34 cellular contexts compared by ENCODE assay signal in genomic region chr11:115127790-115128189, GRCh38.
"Had no signal": no experiment of that assay in that cellular context is flagged by ENCODE, and none has a peak within 500 bp of the region (broad histone marks: within the 10 kb centered on the region; RNA-seq: fewer than 3 reads in every experiment).

No MANE protein-coding gene starts in this region.

- ATAC-seq: activated CD8-positive, alpha-beta memory T cell treated with anti-CD3 and anti-CD28 coated beads, Interleukin-2, amount 10 ng/mL, durations not matched to agents 7 days and 5 days; activated CD8-positive, alpha-beta T cell treated with anti-CD3 and anti-CD28 coated beads, Interleukin-2, amount 10 ng/mL, durations not matched to agents 7 days and 5 days; activated naive CD4-positive, alpha-beta T cell treated with anti-CD3 and anti-CD28 coated beads, Interleukin-2, amount 50 U/mL, for 72 hours; body of pancreas had no signal

- H3K27me3 ChIP-seq: body of pancreas, cardiac muscle cell had no signal

- H3K27ac Mint-ChIP-seq: activated B cell treated with CpG ODN at 0.5 μM for 24 hours; activated CD4-positive, alpha-beta memory T cell treated with anti-CD3 and anti-CD28 coated beads, Interleukin-2, amount 10 ng/mL, durations not matched to agents 7 days and 5 days; activated CD4-positive, alpha-beta T cell treated with anti-CD3 and anti-CD28 coated beads, Interleukin-2, amount 10 ng/mL, durations not matched to agents 24 days and 14 days; activated CD8-positive, alpha-beta memory T cell treated with anti-CD3 and anti-CD28 coated beads, Interleukin-2, amount 10 ng/mL, durations not matched to agents 7 days and 5 days; activated CD8-positive, alpha-beta T cell treated with anti-CD3 and anti-CD28 coated beads, Interleukin-2, amount 10 ng/mL, durations not matched to agents 7 days and 5 days; activated naive CD4-positive, alpha-beta T cell treated with anti-CD3 and anti-CD28 coated beads for 36 hours; activated naive CD4-positive, alpha-beta T cell treated with anti-CD3 and anti-CD28 coated beads, Interleukin-2, amount 50 U/mL, for 72 hours; activated naive CD8-positive, alpha-beta T cell treated with anti-CD3 and anti-CD28 coated beads for 36 hours; activated T-cell treated with anti-CD3 and anti-CD28 coated beads, Interleukin-2, amount 50 U/mL, for 24 hours; T-helper 1 cell treated with Interleukin-12 subunit alpha and Interleukin-12 subunit beta and Interleukin-4 antibody, amounts not matched to agents 30 μg/mL and 1 μg/mL, for 36 hours; T-helper 2 cell treated with Interferon-gamma antibody and Interleukin-4, amounts not matched to agents 5 μg/mL and 100 μg/mL, for 36 hours had no signal

- H3K27ac ChIP-seq: adrenal gland, body of pancreas, cardiac muscle cell, VCaP had no signal

- H3K27me3 Mint-ChIP-seq: activated B cell treated with CpG ODN at 0.5 μM for 24 hours; activated CD4-positive, alpha-beta memory T cell treated with anti-CD3 and anti-CD28 coated beads, Interleukin-2, amount 10 ng/mL, durations not matched to agents 7 days and 5 days; activated CD4-positive, alpha-beta T cell treated with anti-CD3 and anti-CD28 coated beads, Interleukin-2, amount 10 ng/mL, durations not matched to agents 24 days and 14 days; activated CD8-positive, alpha-beta memory T cell treated with anti-CD3 and anti-CD28 coated beads, Interleukin-2, amount 10 ng/mL, durations not matched to agents 7 days and 5 days; activated naive CD8-positive, alpha-beta T cell treated with anti-CD3 and anti-CD28 coated beads for 36 hours; central memory CD8-positive, alpha-beta T cell had no signal

- DNase-seq: activated B cell treated with CpG ODN at 0.5 μM for 24 hours; activated CD4-positive, alpha-beta memory T cell treated with anti-CD3 and anti-CD28 coated beads, Interleukin-2, amount 10 ng/mL, durations not matched to agents 7 days and 5 days; activated CD4-positive, alpha-beta T cell treated with anti-CD3 and anti-CD28 coated beads for 4 hours; activated CD4-positive, alpha-beta T cell treated with anti-CD3 and anti-CD28 coated beads, Interleukin-2, amount 10 ng/mL, durations not matched to agents 24 days and 14 days; activated CD4-positive, alpha-beta T cell treated with anti-CD3 and anti-CD28 coated beads, Interleukin-2, amount 50 U/mL, for 1 hour; activated CD4-positive, alpha-beta T cell treated with anti-CD3 and anti-CD28 coated beads, Interleukin-2, amount 50 U/mL, for 4 hours; activated CD4-positive, CD25-positive, alpha-beta regulatory T cell treated with anti-CD3 and anti-CD28 coated beads, Interleukin-2, amount 50 U/mL, for 72 hours; activated CD8-positive, alpha-beta memory T cell treated with anti-CD3 and anti-CD28 coated beads for 24 hours; activated CD8-positive, alpha-beta memory T cell treated with anti-CD3 and anti-CD28 coated beads, Interleukin-2, amount 10 ng/mL, durations not matched to agents 7 days and 5 days; activated CD8-positive, alpha-beta memory T cell treated with anti-CD3 and anti-CD28 coated beads, Interleukin-2, amount 50 U/mL, for 48 hours; activated CD8-positive, alpha-beta T cell treated with anti-CD3 and anti-CD28 coated beads, Interleukin-2, amount 10 ng/mL, durations not matched to agents 7 days and 5 days; activated effector memory CD4-positive, alpha-beta T cell treated with anti-CD3 and anti-CD28 coated beads, Interleukin-2, amount 50 U/mL, for 16 hours; activated gamma-delta T cell treated with Interleukin-2 at 50 U/mL for 16 hours; activated naive CD4-positive, alpha-beta T cell; activated naive CD4-positive, alpha-beta T cell treated with anti-CD3 and anti-CD28 coated beads for 36 hours; activated naive CD4-positive, alpha-beta T cell treated with anti-CD3 and anti-CD28 coated beads, Interleukin-2, amount 50 U/mL, for 16 hours; activated naive CD8-positive, alpha-beta T cell treated with anti-CD3 and anti-CD28 coated beads for 36 hours; activated T-cell treated with anti-CD3 and anti-CD28 coated beads, Interleukin-2, amount 50 U/mL, for 24 hours; activated T-cell treated with anti-CD3 and anti-CD28 coated beads, Interleukin-2, amount 50 U/mL, for 48 hours; adrenal gland; amniotic stem cell; aorta; body of pancreas; caudate nucleus; cerebellar nuclear complex; T-helper 1 cell; T-helper 2 cell; T-helper 9 cell had no signal

- H3K36me3 ChIP-seq: adrenal gland, cardiac muscle cell had no signal

- H3K9me3 Mint-ChIP-seq: activated B cell treated with CpG ODN at 0.5 μM for 24 hours; activated CD4-positive, alpha-beta memory T cell treated with anti-CD3 and anti-CD28 coated beads, Interleukin-2, amount 10 ng/mL, durations not matched to agents 7 days and 5 days; activated CD4-positive, alpha-beta T cell treated with anti-CD3 and anti-CD28 coated beads, Interleukin-2, amount 10 ng/mL, durations not matched to agents 24 days and 14 days; activated naive CD4-positive, alpha-beta T cell treated with anti-CD3 and anti-CD28 coated beads for 36 hours; activated naive CD4-positive, alpha-beta T cell treated with anti-CD3 and anti-CD28 coated beads, Interleukin-2, amount 50 U/mL, for 72 hours; activated naive CD8-positive, alpha-beta T cell treated with anti-CD3 and anti-CD28 coated beads for 36 hours; activated T-cell treated with anti-CD3 and anti-CD28 coated beads, Interleukin-2, amount 50 U/mL, for 24 hours; central memory CD8-positive, alpha-beta T cell; T-helper 1 cell treated with Interleukin-12 subunit alpha and Interleukin-12 subunit beta and Interleukin-4 antibody, amounts not matched to agents 30 μg/mL and 1 μg/mL, for 36 hours; T-helper 2 cell treated with Interferon-gamma antibody and Interleukin-4, amounts not matched to agents 5 μg/mL and 100 μg/mL, for 36 hours had no signal

- H3K4me3 Mint-ChIP-seq: activated B cell treated with CpG ODN at 0.5 μM for 24 hours; activated CD4-positive, alpha-beta memory T cell treated with anti-CD3 and anti-CD28 coated beads, Interleukin-2, amount 10 ng/mL, durations not matched to agents 7 days and 5 days; activated CD4-positive, alpha-beta T cell treated with anti-CD3 and anti-CD28 coated beads, Interleukin-2, amount 10 ng/mL, durations not matched to agents 24 days and 14 days; activated CD8-positive, alpha-beta memory T cell treated with anti-CD3 and anti-CD28 coated beads, Interleukin-2, amount 10 ng/mL, durations not matched to agents 7 days and 5 days; activated CD8-positive, alpha-beta T cell treated with anti-CD3 and anti-CD28 coated beads, Interleukin-2, amount 10 ng/mL, durations not matched to agents 7 days and 5 days; activated naive CD4-positive, alpha-beta T cell treated with anti-CD3 and anti-CD28 coated beads for 36 hours; activated naive CD8-positive, alpha-beta T cell treated with anti-CD3 and anti-CD28 coated beads for 36 hours; activated T-cell treated with anti-CD3 and anti-CD28 coated beads, Interleukin-2, amount 50 U/mL, for 24 hours; central memory CD8-positive, alpha-beta T cell; T-helper 1 cell treated with Interleukin-12 subunit alpha and Interleukin-12 subunit beta and Interleukin-4 antibody, amounts not matched to agents 30 μg/mL and 1 μg/mL, for 36 hours; T-helper 2 cell treated with Interferon-gamma antibody and Interleukin-4, amounts not matched to agents 5 μg/mL and 100 μg/mL, for 36 hours had no signal

- H3K9me3 ChIP-seq: adrenal gland, body of pancreas had no signal

- H3K4me3 ChIP-seq: adrenal gland, body of pancreas, cardiac muscle cell had no signal

- H3K4me1 ChIP-seq: adrenal gland, body of pancreas had no signal

- H3K4me1 Mint-ChIP-seq: activated CD4-positive, alpha-beta memory T cell treated with anti-CD3 and anti-CD28 coated beads, Interleukin-2, amount 10 ng/mL, durations not matched to agents 7 days and 5 days; activated CD4-positive, alpha-beta T cell treated with anti-CD3 and anti-CD28 coated beads, Interleukin-2, amount 10 ng/mL, durations not matched to agents 24 days and 14 days; activated CD8-positive, alpha-beta memory T cell treated with anti-CD3 and anti-CD28 coated beads, Interleukin-2, amount 10 ng/mL, durations not matched to agents 7 days and 5 days; activated naive CD8-positive, alpha-beta T cell treated with anti-CD3 and anti-CD28 coated beads for 36 hours; central memory CD8-positive, alpha-beta T cell had no signal

- H3K36me3 Mint-ChIP-seq: activated CD8-positive, alpha-beta memory T cell treated with anti-CD3 and anti-CD28 coated beads, Interleukin-2, amount 10 ng/mL, durations not matched to agents 7 days and 5 days; activated naive CD4-positive, alpha-beta T cell treated with anti-CD3 and anti-CD28 coated beads, Interleukin-2, amount 50 U/mL, for 72 hours; activated naive CD8-positive, alpha-beta T cell treated with anti-CD3 and anti-CD28 coated beads for 36 hours had no signal
